9 cellular contexts compared by ENCODE assay signal in genomic region chr2:11132036-11132671, GRCh38. TPM values are rescaled to one million over a fixed set of nuclear protein-coding genes. Genes with fewer than 3 reads are reported as not detected.
DNase-seq lines count a peak whose midpoint lies in the region; ATAC-seq, FAIRE-seq and TF ChIP-seq lines count a peak whose summit lies in the region.
"Had no signal": no experiment of that assay in that cellular context is flagged by ENCODE, and none has a peak within 500 bp of the region (broad histone marks: within the 10 kb centered on the region; RNA-seq: fewer than 3 reads in every experiment).

No MANE protein-coding gene starts in this region.

- no peaks in the 10 kb centered on the region for H3K36me3 ChIP-seq in HepG2 (replicated peaks in 1 of 2; ENCODE audit: control insufficient read depth in 1 of 2, insufficient read depth in 2 of 2, low read length in 2 of 2)
- no peaks in the 10 kb centered on the region for H3K36me3 ChIP-seq in right lobe of liver
- H3K36me3 ChIP-seq in muscle layer of duodenum (ENCODE audit: control insufficient read depth in 1 of 2, insufficient read depth in 2 of 2, low read length in 2 of 2), result no peaks in the 10 kb centered on the region
- H3K36me3 ChIP-seq in vagina, result no peaks in the 10 kb centered on the region

- H3K4me3 ChIP-seq in HepG2 (replicated peaks in 1 of 3; ENCODE audit: insufficient read depth in 1 of 3, low read depth in 2 of 3, low read length in 3 of 3) (peak overlapping the region; percentile 8 to 85 (median 60); a peak in 3 of 6 replicates), right lobe of liver (no peak overlapping the region), muscle layer of duodenum (ENCODE audit: low read depth in 1 of 2, low read length in 2 of 2) (peak overlapping the region; percentile 70 to 80), vagina (peak overlapping the region; percentile 46 to 55)

- 62% methylated on average over 19 of the region's 19 CpGs for WGBS in HepG2 (ENCODE audit: low lambda C conversion rate)
- 64% methylated on average over 11 of the region's 19 CpGs for WGBS in right lobe of liver (ENCODE audit: insufficient coverage, low coverage, low lambda C conversion rate, missing lambda C conversion rate)

- peak overlapping the region; percentile 57 for H2AFZ ChIP-seq in HepG2 (ENCODE audit: low read length)

- H3K9me3 ChIP-seq in HepG2 (ENCODE audit: low read length) (no peaks in the 10 kb centered on the region), right lobe of liver (no peaks in the 10 kb centered on the region), muscle layer of duodenum (ENCODE audit: control insufficient read depth in 1 of 2, low read length in 2 of 2) (no peaks in the 10 kb centered on the region), vagina (no peaks in the 10 kb centered on the region)

- no peaks in the 10 kb centered on the region for H3K9me3 Mint-ChIP-seq in activated naive CD8-positive, alpha-beta T cell treated with anti-CD3 and anti-CD28 coated beads, Interleukin-2, amount 50 U/mL, for 24 hours

- in situ Hi-C loops in HepG2 (cut with HindIII; ENCODE audit: extremely low pct_ligation_motif_present, low pct_unique_long_range_greater_than_20kb), result loop anchor here (5.0 to 10.0 kb wide), 2 partner anchors 315 to 453 kb away; no protein-coding TSS in a partner anchor

- peaks cover 2% of the 10 kb centered on the region for H3K27me3 Mint-ChIP-seq in activated naive CD8-positive, alpha-beta T cell treated with anti-CD3 and anti-CD28 coated beads, Interleukin-2, amount 50 U/mL, for 24 hours

- H3K9ac ChIP-seq in HepG2 (ENCODE audit: insufficient read depth, low read depth, low read length), result no peak overlapping the region; the same call in 1 of the 2 replicates

- H3K4me1 ChIP-seq in HepG2 (ENCODE audit: insufficient read depth, low read length), result peaks cover 59% of the 10 kb centered on the region
- peaks cover 0 to 25% (median 3%) of the 10 kb centered on the region in 4 donors for H3K4me1 ChIP-seq in right lobe of liver
- peaks cover 11 to 19% of the 10 kb centered on the region in 2 donors for H3K4me1 ChIP-seq in muscle layer of duodenum (ENCODE audit: control insufficient read depth in 1 of 2, insufficient read depth in 2 of 2, low read length in 2 of 2)
- H3K4me1 ChIP-seq in vagina, result peaks cover 35% of the 10 kb centered on the region

- TF ChIP-seq CTCF in HepG2 (CRISPR knock-in tag; IDR thresholded peaks at IDR 0.05) (no peak), right lobe of liver (IDR thresholded peaks at IDR 0.05) (no peak), vagina (IDR thresholded peaks at IDR 0.05) (no peak)

- no peak overlapping the region for H3K27ac Mint-ChIP-seq in activated naive CD8-positive, alpha-beta T cell treated with anti-CD3 and anti-CD28 coated beads, Interleukin-2, amount 50 U/mL, for 24 hours

- peak overlapping the region; percentile 99 for H3K4me2 ChIP-seq in HepG2 (ENCODE audit: low read depth, low read length)

- H3K36me3 Mint-ChIP-seq in activated naive CD8-positive, alpha-beta T cell treated with anti-CD3 and anti-CD28 coated beads, Interleukin-2, amount 50 U/mL, for 24 hours (ENCODE audit: low read depth), result no peaks in the 10 kb centered on the region

- intact Hi-C loops in HepG2 (cut with micrococcal nuclease; ENCODE audit: unreplicated experiment) (loop anchor here (2.0 to 10.0 kb wide), 6 partner anchors 23 to 450 kb away; partner anchors contain the start of genes ROCK2 and SLC66A3), right lobe of liver (cut with DNase I) (loop anchor here in 1 of 2 donors (10.0 kb wide), 1 partner anchor 83 kb away; no protein-coding TSS in a partner anchor), vagina (cut with DNase I) (loop anchor here (1.0 to 5.0 kb wide), 2 partner anchors 275 to 314 kb away; no protein-coding TSS in a partner anchor)

- H3K4me3 Mint-ChIP-seq in activated naive CD8-positive, alpha-beta T cell treated with anti-CD3 and anti-CD28 coated beads, Interleukin-2, amount 50 U/mL, for 24 hours, result peak overlapping the region; percentile 73

- H4K20me1 ChIP-seq in HepG2 (ENCODE audit: insufficient read depth, low read length), result no peaks in the 10 kb centered on the region

- no peak for ATAC-seq in HepG2
- ATAC-seq in right lobe of liver, result no peak
- no peak for ATAC-seq in activated naive CD8-positive, alpha-beta T cell treated with anti-CD3 and anti-CD28 coated beads, Interleukin-2, amount 50 U/mL, for 24 hours
- no peak for ATAC-seq in HG02678 (IDR thresholded peaks at IDR 0.05; ENCODE audit: unreplicated experiment)

- no peak overlapping the region for H3K27ac ChIP-seq in HepG2 (ENCODE audit: extremely low read length, insufficient read depth, low read length)
- no peak overlapping the region for H3K27ac ChIP-seq in right lobe of liver
- H3K27ac ChIP-seq in muscle layer of duodenum (ENCODE audit: low read length), result no peak overlapping the region
- no peak overlapping the region for H3K27ac ChIP-seq in vagina

- DNase-seq in HepG2 (ENCODE audit: low spot score) (no peak), right lobe of liver (no peak), vagina (ENCODE audit: extremely low spot score in 2 of 2) (no peak), NCI-H1048 (lab: John Stamatoyannopoulos, UW) (no peak)
- DNase-seq in activated naive CD8-positive, alpha-beta T cell treated with anti-CD3 and anti-CD28 coated beads, Interleukin-2, amount 50 U/mL, for 24 hours, result no peak
- DNase-seq in stimulated activated CD4-positive, alpha-beta T cell treated with anti-CD3 and anti-CD28 coated beads, Interleukin-1b, Interleukin-23, amount 100 ng/mL, for 48 hours, result no peak

- BruUV-seq in HepG2 (replicated peaks; lab: Mats Ljungman, UMichigan), result no TSS peak

- H3K4me1 Mint-ChIP-seq in activated naive CD8-positive, alpha-beta T cell treated with anti-CD3 and anti-CD28 coated beads, Interleukin-2, amount 50 U/mL, for 24 hours, result peaks cover 24% of the 10 kb centered on the region

- H3K79me2 ChIP-seq in HepG2 (ENCODE audit: insufficient read depth, low read length), result no peaks in the 10 kb centered on the region

- no peak for TF ChIP-seq POLR2A in HepG2 (IDR thresholded peaks at IDR 0.05; ENCODE audit: insufficient read depth in 1 of 2, low read depth in 2 of 2, low read length in 2 of 2)
- no peak for TF ChIP-seq POLR2A in right lobe of liver (IDR thresholded peaks at IDR 0.05)
- no peak for TF ChIP-seq POLR2A in vagina (IDR thresholded peaks at IDR 0.05)

- TF ChIP-seq RAD21 in HepG2 (CRISPR knock-in tag; IDR thresholded peaks at IDR 0.05), result no peak

- POLR2A ChIA-PET in HepG2 (lab: Yijun Ruan, JAX), result interaction anchor here (0.8 to 2.2 kb wide), 7 partner anchors 23 to 334 kb away, joined by 3 to 19 read pairs (median 7); partner anchors contain the start of genes E2F6, ROCK2 and SLC66A3

- TF ChIP-seq EP300 in HepG2 (IDR thresholded peaks at IDR 0.05; ENCODE audit: low read depth in 2 of 2, low read length in 2 of 2) (no peak), HepG2 (CRISPR knock-in tag; IDR thresholded peaks at IDR 0.05; ENCODE audit: borderline replicate concordance) (no peak)

- FAIRE-seq in HepG2 (lab: Jason Lieb, UNC), result no peak
- FAIRE-seq: RCC 7860 had no signal

- H3K27me3 ChIP-seq in HepG2 (ENCODE audit: control insufficient read depth in 1 of 2, insufficient read depth in 2 of 2, low read length in 2 of 2) (peaks cover 2 to 22% of the 10 kb centered on the region in 2 experiments; a peak in 3 of 5 replicates), right lobe of liver (no peaks in the 10 kb centered on the region), muscle layer of duodenum (ENCODE audit: low read depth, low read length) (no peaks in the 10 kb centered on the region), vagina (no peaks in the 10 kb centered on the region)

- CTCF ChIA-PET in HepG2 (lab: Yijun Ruan, JAX; ENCODE audit: low intra/inter-chr PET ratio, low total read pairs), result interaction anchor here (0.8 to 1.4 kb wide), 8 partner anchors 23 to 550 kb away, joined by 3 to 11 read pairs (median 3); partner anchors contain the start of gene SLC66A3

TF ChIP-seq in HepG2, 621 proteins besides CTCF, POLR2A, EP300 and RAD21 (continues in another document):
- peak; percentile 95 for TF ChIP-seq ZNF629 (CRISPR knock-in tag; conservative IDR thresholded peaks at IDR 0.05)
- TF ChIP-seq ZNF350 (CRISPR knock-in tag; IDR thresholded peaks at IDR 0.05; ENCODE audit: borderline replicate concordance, low read depth), result no peak
- TF ChIP-seq YEATS4 (CRISPR knock-in tag; IDR thresholded peaks at IDR 0.05; ENCODE audit: borderline replicate concordance), result 0 out of 2 replicates have a peak, but pooled peaks have one; percentile 18
- peak; percentile 1; the same call in 1 of the 2 replicates for TF ChIP-seq ZNF563 (CRISPR knock-in tag; IDR thresholded peaks at IDR 0.05)

RNA-seq across cellular contexts. Expression of gene SLC66A3, which starts 23.1 kb away (rescaled TPM):
- 1.5 and 2.2 TPM in 2 replicates for total RNA-seq in HepG2 (2016; rRNA removed; fragmentation: Illumina TruSeq; extraction: Trizol)
- 0.71 and 1.4 TPM in 2 replicates for total RNA-seq in HepG2 (2016; cell fraction: cytosol; rRNA removed; fragmentation: Illumina TruSeq; extraction: Trizol; ENCODE audit: low read depth)
- 1.8 TPM in 2 replicates for total RNA-seq in HepG2 (2016; cell fraction: insoluble cytoplasmic fraction; rRNA removed; fragmentation: Illumina TruSeq; extraction: Trizol)
- total RNA-seq in HepG2 (2016; cell fraction: membrane; rRNA removed; fragmentation: Illumina TruSeq; extraction: Trizol), result 2.2 and 2.8 TPM in 2 replicates
- total RNA-seq in HepG2 (2016; cell fraction: nucleus; rRNA removed; fragmentation: Illumina TruSeq; extraction: Trizol), result 1.3 and 2.1 TPM in 2 replicates
- 3.7 and 5.0 TPM in 2 replicates for polyA plus RNA-seq in HepG2 (2011; rRNA removed)
- polyA plus RNA-seq in HepG2 (2011; cell fraction: cytosol; rRNA removed), result 3.7 and 4.6 TPM in 2 replicates
- 1.2 and 1.6 TPM in 2 replicates for polyA plus RNA-seq in HepG2 (2011; cell fraction: nucleus; rRNA removed)
- polyA plus RNA-seq in HepG2 (2012), result 2.1 and 2.2 TPM in 2 replicates
- polyA plus RNA-seq in HepG2 (2016; cell fraction: cytosol; fragmentation: Illumina TruSeq; extraction: Trizol; ENCODE audit: low read depth), result 1.4 and 2.5 TPM in 2 replicates
- 1.7 TPM in 2 replicates for polyA plus RNA-seq in HepG2 (2016; cell fraction: insoluble cytoplasmic fraction; fragmentation: Illumina TruSeq; extraction: Trizol; ENCODE audit: low read depth)
- polyA plus RNA-seq in HepG2 (2016; cell fraction: membrane; fragmentation: Illumina TruSeq; extraction: Trizol; ENCODE audit: low read depth), result 2.2 and 2.4 TPM in 2 replicates
- polyA plus RNA-seq in HepG2 (2016; cell fraction: nucleus; fragmentation: Illumina TruSeq; extraction: Trizol; ENCODE audit: insufficient read depth, low read depth), result 1.5 and 3.4 TPM in 2 replicates
- polyA minus RNA-seq in HepG2 (2011; rRNA and poly(A)+ RNA removed; ENCODE audit: low replicate concordance), result 11.8 and 11.9 TPM in 2 replicates
- 1.6 and 1.7 TPM in 2 replicates for polyA minus RNA-seq in HepG2 (2011; cell fraction: cytosol; rRNA and poly(A)+ RNA removed)
- polyA minus RNA-seq in HepG2 (2011; cell fraction: nucleus; rRNA and poly(A)+ RNA removed), result 0.90 and 2.4 TPM in 2 replicates
- total RNA-seq in right lobe of liver, result 10 to 100 TPM in 2 of 6 experiments, 1 to 10 TPM in 4; 4.9 to 16.1 (median 8.8) TPM
- total RNA-seq in vagina, result 59.7 TPM

Comparison
In these comparisons a context has a peak if more than half of its experiments do, and no peak if none do; other contexts are left out.
1. H3K4me3 ChIP-seq: peak in HepG2 (3 of 3), muscle layer of duodenum (2 of 2) and vagina (2 of 2); none in right lobe of liver (0 of 3).